In the genomic region with DNA sequence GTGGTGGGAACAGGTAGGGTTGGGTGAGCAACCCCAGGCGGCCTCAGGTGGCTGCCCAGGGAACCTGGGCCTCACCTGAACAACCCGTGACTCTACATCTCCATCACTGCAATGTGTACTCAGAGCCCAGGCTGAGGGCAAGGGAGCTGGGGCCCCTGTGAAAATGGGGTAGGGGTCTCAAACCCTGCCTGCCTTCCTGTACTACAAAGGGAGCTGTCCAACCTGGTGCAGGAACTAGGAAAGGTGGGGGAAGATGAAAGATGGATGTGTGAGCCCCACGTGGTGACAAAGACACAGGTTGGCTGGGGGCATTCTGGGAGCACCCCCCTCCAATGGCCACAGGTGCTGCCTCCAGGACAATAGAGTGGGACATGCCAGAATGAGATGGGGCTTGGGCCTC, we compare ENCODE assay signal across 23 cellular contexts.
"Had no signal": no experiment of that assay in that cellular context is flagged by ENCODE, and none has a peak within 500 bp of the region (broad histone marks: within the 10 kb centered on the region; RNA-seq: fewer than 3 reads in every experiment).

No MANE protein-coding gene starts in this region.

- H3K4me3 Mint-ChIP-seq: mesothelial cell of epicardium; natural killer cell treated with Interleukin-12 subunit alpha and Interleukin-12 subunit beta and Interleukin-15 and Interleukin-18, amount 100 ng/mL, for 72 hours; neural crest cell; stimulated activated effector memory CD8-positive, alpha-beta T cell treated with anti-CD3 and anti-CD28 coated beads, Interleukin-12 subunit alpha, Interleukin-12 subunit beta, amount 100 ng/mL, for 72 hours had no signal

- ATAC-seq: heart left ventricle; left lung; mucosa of descending colon; stimulated activated effector memory CD8-positive, alpha-beta T cell treated with anti-CD3 and anti-CD28 coated beads, Interleukin-12 subunit alpha, Interleukin-12 subunit beta, amount 100 ng/mL, for 72 hours had no signal

- DNase-seq: effector CD4-positive, alpha-beta T cell; heart left ventricle; left cardiac atrium; left lung; mesenchymal stem cell; mucosa of descending colon; naive B cell; psoas muscle; right cardiac atrium; sigmoid colon; stimulated activated CD4-positive, alpha-beta T cell treated with anti-CD3 and anti-CD28 coated beads, Interleukin-2, amount 100 ng/mL, for 24 hours; stimulated activated CD4-positive, alpha-beta T cell treated with anti-CD3 and anti-CD28 coated beads, Interleukin-4, amount 100 ng/mL, for 24 hours; stimulated activated naive CD4-positive, alpha-beta T cell treated with Interleukin-2 at 50 U/mL for 16 hours; thyroid gland; trophoblast cell had no signal

- H3K4me3 ChIP-seq: coronary artery, hepatocyte, left lung, mucosa of descending colon, psoas muscle, sigmoid colon, suprapubic skin, thyroid gland, vagina had no signal

- H3K36me3 ChIP-seq: heart left ventricle, left lung, sigmoid colon, suprapubic skin, thyroid gland, vagina had no signal

- H3K4me2 ChIP-seq: hepatocyte had no signal

- H3K27ac ChIP-seq: coronary artery, heart left ventricle, hepatocyte, left lung, psoas muscle, sigmoid colon, suprapubic skin, thyroid gland, vagina had no signal

- H3K9me3 ChIP-seq: left lung, mucosa of descending colon, psoas muscle, sigmoid colon, suprapubic skin, thyroid gland, vagina had no signal

- H3K36me3 Mint-ChIP-seq: mesothelial cell of epicardium; naive B cell; natural killer cell treated with Interleukin-12 subunit alpha and Interleukin-12 subunit beta and Interleukin-15 and Interleukin-18, amount 100 ng/mL, for 72 hours; stimulated activated effector memory CD8-positive, alpha-beta T cell treated with anti-CD3 and anti-CD28 coated beads, Interleukin-12 subunit alpha, Interleukin-12 subunit beta, amount 100 ng/mL, for 72 hours had no signal

- H3K4me1 ChIP-seq: heart left ventricle, left lung, psoas muscle, sigmoid colon, suprapubic skin, thyroid gland had no signal

- H3K79me2 ChIP-seq: hepatocyte had no signal

- H2AFZ ChIP-seq: hepatocyte had no signal

- H3K27me3 ChIP-seq: hepatocyte, thyroid gland, vagina had no signal

- H3K27ac Mint-ChIP-seq: mesothelial cell of epicardium; naive B cell; natural killer cell treated with Interleukin-12 subunit alpha and Interleukin-12 subunit beta and Interleukin-15 and Interleukin-18, amount 100 ng/mL, for 72 hours; stimulated activated effector memory CD8-positive, alpha-beta T cell treated with anti-CD3 and anti-CD28 coated beads, Interleukin-12 subunit alpha, Interleukin-12 subunit beta, amount 100 ng/mL, for 72 hours had no signal
